Comparison of ENCODE assay signal across 13 cellular contexts in the genomic region with DNA sequence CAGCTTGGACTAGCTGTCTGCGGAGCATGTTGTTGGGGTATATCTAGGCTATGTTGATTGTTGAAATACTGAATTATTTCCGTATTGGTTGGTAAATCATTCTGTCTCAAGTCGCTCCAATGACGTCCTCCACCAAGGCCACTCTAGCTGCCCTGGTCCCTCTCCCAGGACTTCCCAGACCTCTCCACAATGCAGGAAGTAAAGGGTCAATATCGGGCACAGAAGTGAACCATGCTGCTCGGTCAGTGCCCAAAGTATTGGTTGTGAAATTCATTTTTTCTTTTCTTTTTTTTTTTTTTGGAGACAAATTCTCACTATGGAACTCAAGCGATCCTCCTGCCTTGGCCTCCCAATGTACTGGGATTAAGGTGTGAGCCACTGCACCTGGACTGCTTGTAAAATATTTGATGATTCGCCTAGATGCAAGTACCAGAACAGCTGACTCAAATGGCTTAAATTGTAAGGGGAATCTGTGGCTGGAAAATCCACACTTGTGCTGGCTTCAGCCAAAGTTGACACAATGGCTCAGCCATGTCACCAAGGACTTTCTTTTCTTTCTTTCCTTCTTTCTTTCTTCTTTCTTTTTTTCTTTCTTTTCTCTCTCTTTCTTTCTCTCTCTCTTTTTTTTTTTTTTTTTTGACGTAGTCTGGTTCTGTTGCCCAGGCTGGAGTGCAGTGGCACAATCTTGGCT. TPM values are rescaled to one million over a fixed set of nuclear protein-coding genes. Genes with fewer than 3 reads are reported as not detected.
DNase-seq lines count a peak whose midpoint lies in the region; FAIRE-seq and TF ChIP-seq lines count a peak whose summit lies in the region.
"Had no signal": no experiment of that assay in that cellular context is flagged by ENCODE, and none has a peak within 500 bp of the region (broad histone marks: within the 10 kb centered on the region; RNA-seq: fewer than 3 reads in every experiment).

No MANE protein-coding gene starts in this region.

- H3K36me3 ChIP-seq in ACC112 (ENCODE audit: insufficient read depth, low read length): no peaks in the 10 kb centered on the region
- no peaks in the 10 kb centered on the region for H3K36me3 ChIP-seq in Peyer's patch
- H3K36me3 ChIP-seq in ovary: no peaks in the 10 kb centered on the region

- no peaks in the 10 kb centered on the region for H3K79me2 ChIP-seq in ACC112 (ENCODE audit: control insufficient read depth, insufficient read depth, low read length, unreplicated experiment)

- peaks cover 14% of the 10 kb centered on the region for H3K4me1 ChIP-seq in ACC112 (ENCODE audit: control insufficient read depth, insufficient read depth, low read length, unreplicated experiment)
- H3K4me1 ChIP-seq in Peyer's patch: peaks cover 0 to 4% (median 0%) of the 10 kb centered on the region in 4 donors
- peaks cover 4% of the 10 kb centered on the region for H3K4me1 ChIP-seq in ovary (ENCODE audit: insufficient read depth)

- H3K27ac ChIP-seq in ACC112 (ENCODE audit: low read depth, low read length) (peak overlapping the region; percentile 90), Peyer's patch (peak overlapping the region; percentile 13 to 80 (median 65)), ovary (no peak overlapping the region)

- H2AFZ ChIP-seq in ACC112 (ENCODE audit: low read length, unreplicated experiment): peak overlapping the region; percentile 20

- H3K9me3 ChIP-seq in Peyer's patch (no peaks in the 10 kb centered on the region), ovary (no peaks in the 10 kb centered on the region)

- no peak for TF ChIP-seq EP300 in ovary (IDR thresholded peaks at IDR 0.05)

- H3K27me3 ChIP-seq in ACC112 (ENCODE audit: insufficient read depth, low read length): no peaks in the 10 kb centered on the region
- H3K27me3 ChIP-seq in Peyer's patch: no peaks in the 10 kb centered on the region
- H3K27me3 ChIP-seq in ovary: no peaks in the 10 kb centered on the region

- WGBS in ovary, 3 donors: 45 to 60% (median 49%) methylated on average over 9 of the region's 9 CpGs

- TF ChIP-seq POLR2A in Peyer's patch (IDR thresholded peaks at IDR 0.05) (no peak), ovary (IDR thresholded peaks at IDR 0.05) (no peak)

- H3K4me3 ChIP-seq in ACC112 (ENCODE audit: low read depth, low read length) (peak overlapping the region; percentile 65), Peyer's patch (no peak overlapping the region), epithelial cell of proximal tubule (ENCODE audit: low read depth, low read length) (peak overlapping the region; percentile 7), ovary (peak overlapping the region; percentile 14)

- no peak for TF ChIP-seq CTCF in Peyer's patch (IDR thresholded peaks at IDR 0.05)
- TF ChIP-seq CTCF in epithelial cell of proximal tubule (conservative IDR thresholded peaks at IDR 0.05; ENCODE audit: low read depth, low read length): no peak
- no peak for TF ChIP-seq CTCF in ovary (IDR thresholded peaks at IDR 0.05)

- intact Hi-C loops in ovary (cut with DNase I): no loop called here

- DNase-seq in Peyer's patch (no peak), epithelial cell of proximal tubule (ENCODE audit: low read depth) (peak; percentile 1), ovary (peak in 1 of 5 donors; percentile 16), activated gamma-delta T cell (lab: John Stamatoyannopoulos, UW) (no peak), MV-4-11 (lab: John Stamatoyannopoulos, UW) (no peak), frontal cortex (ENCODE audit: low spot score in 2 of 2) (no peak)
- no peak for DNase-seq in activated CD4-positive, CD25-positive, alpha-beta regulatory T cell treated with anti-CD3 and anti-CD28 coated beads, Interleukin-2, amount 50 U/mL, for 72 hours
- DNase-seq: activated CD8-positive, alpha-beta memory T cell treated with anti-CD3 and anti-CD28 coated beads, Interleukin-2, amount 50 U/mL, for 4 hours; CD4-positive, CD25-positive, alpha-beta regulatory T cell; cerebellar nuclear complex; Karpas-422; NCI-H524 treated with DMSO at 0.1 percent for 48 hours had no signal

- no peak for FAIRE-seq in frontal cortex (lab: Jason Lieb, UNC)

RNA-seq across cellular contexts. Expression of gene NUMBL, which starts 43.7 kb away (rescaled TPM):
- 100 to 1,000 TPM in 1 of 4 donors, 10 to 100 TPM in 3; 10.9 to 151 (median 27.9) TPM for total RNA-seq in Peyer's patch
- 13.3 and 32.0 TPM in 2 replicates for total RNA-seq in epithelial cell of proximal tubule
- total RNA-seq in ovary: 10 to 100 TPM; 38.7 to 88.9 (median 69.3) TPM
- 10 to 100 TPM in 1 of 2 donors, 1 to 10 TPM in 1; 6.7 to 32.9 TPM for polyA plus RNA-seq in ovary
- total RNA-seq in frontal cortex: 16.7 TPM

RNA-seq across cellular contexts. Expression of gene LTBP4, which starts 45.5 kb away (rescaled TPM):
- 100 to 1,000 TPM; 164 to 484 (median 329) TPM for total RNA-seq in Peyer's patch
- total RNA-seq in epithelial cell of proximal tubule: 24.4 and 149 TPM in 2 replicates
- total RNA-seq in ovary: 100 to 1,000 TPM; 214 to 840 (median 547) TPM
- polyA plus RNA-seq in ovary: 100 to 1,000 TPM; 152 to 488 TPM
- 25.3 TPM for total RNA-seq in frontal cortex

Comparison
In these comparisons a context has a peak if more than half of its experiments do, and no peak if none do; other contexts are left out.
1. H3K27ac ChIP-seq: peak in ACC112 (single experiment) and Peyer's patch (4 of 4); none in ovary (0 of 2).
2. H3K4me3 ChIP-seq: peak in ACC112 (single experiment), epithelial cell of proximal tubule (single experiment) and ovary (single experiment); none in Peyer's patch (0 of 4).